In genomic region chr14:30251017-30251416, GRCh38 we compare ENCODE assay signal across 25 cellular contexts.
"Had no signal": no experiment of that assay in that cellular context is flagged by ENCODE, and none has a peak within 500 bp of the region (broad histone marks: within the 10 kb centered on the region; RNA-seq: fewer than 3 reads in every experiment).

No MANE protein-coding gene starts in this region.

- H3K4me3 ChIP-seq: neural progenitor cell, ovary, psoas muscle, right lobe of liver, sigmoid colon, stomach, thoracic aorta, thyroid gland, tibial nerve, upper lobe of left lung, vagina had no signal

- H3K4me2 ChIP-seq: neural progenitor cell had no signal

- H2AFZ ChIP-seq: neural progenitor cell, parathyroid adenoma had no signal

- DNase-seq: natural killer cell; occipital lobe; ovary; posterior cingulate gyrus; psoas muscle; right cardiac atrium; right lobe of liver; sigmoid colon; small intestine; stimulated activated CD4-positive, alpha-beta T cell treated with anti-CD3 and anti-CD28 coated beads, Interleukin-15, amount 100 ng/mL, for 24 hours; stimulated activated CD4-positive, alpha-beta T cell treated with anti-CD3 and anti-CD28 coated beads, Interleukin-2, amount 100 ng/mL, for 24 hours; stimulated activated CD4-positive, alpha-beta T cell treated with anti-CD3 and anti-CD28 coated beads, Interleukin-2, amount 100 ng/mL, for 48 hours; stimulated activated CD4-positive, alpha-beta T cell treated with anti-CD3 and anti-CD28 coated beads, Interleukin-4, amount 100 ng/mL, for 24 hours; stimulated activated naive B cell treated with anti-CD40 and anti-IgM and Interleukin-4, amounts not matched to agents 10 μg/mL and 1 μg/mL and 100 μg/mL, for 72 hours; stimulated activated naive CD4-positive, alpha-beta T cell treated with Interleukin-2 at 50 U/mL for 16 hours; stomach; thyroid gland; trophoblast cell; upper lobe of left lung had no signal

- H3K36me3 ChIP-seq: neural progenitor cell, ovary, right lobe of liver, sigmoid colon, stomach, thoracic aorta, thyroid gland, tibial nerve, upper lobe of left lung, vagina had no signal

- H3K9me3 ChIP-seq: ovary, psoas muscle, right lobe of liver, sigmoid colon, thoracic aorta, thyroid gland, tibial nerve, vagina had no signal

- H3K79me2 ChIP-seq: parathyroid adenoma had no signal

- H3K4me1 ChIP-seq: neural progenitor cell, psoas muscle, right lobe of liver, sigmoid colon, stomach, upper lobe of left lung, vagina had no signal

- H3K27ac ChIP-seq: neural progenitor cell, ovary, parathyroid adenoma, psoas muscle, right lobe of liver, sigmoid colon, stomach, thoracic aorta, thyroid gland, tibial nerve, upper lobe of left lung, vagina had no signal

- H3K27me3 ChIP-seq: neural progenitor cell, ovary, right lobe of liver, sigmoid colon, stomach, thyroid gland, tibial nerve, upper lobe of left lung, vagina had no signal

- H3K9ac ChIP-seq: neural progenitor cell, parathyroid adenoma had no signal

- ATAC-seq: natural killer cell; psoas muscle; right cardiac atrium; right lobe of liver; stimulated activated effector memory CD8-positive, alpha-beta T cell treated with anti-CD3 and anti-CD28 coated beads, Interleukin-12 subunit alpha, Interleukin-12 subunit beta, amount 100 ng/mL, for 72 hours; stimulated activated naive B cell treated with anti-CD40 and anti-IgM and Interleukin-4, amounts not matched to agents 10 μg/mL and 1 μg/mL and 100 μg/mL, for 72 hours had no signal
